Comparison of ENCODE assay signal across 8 cellular contexts in the genomic region with DNA sequence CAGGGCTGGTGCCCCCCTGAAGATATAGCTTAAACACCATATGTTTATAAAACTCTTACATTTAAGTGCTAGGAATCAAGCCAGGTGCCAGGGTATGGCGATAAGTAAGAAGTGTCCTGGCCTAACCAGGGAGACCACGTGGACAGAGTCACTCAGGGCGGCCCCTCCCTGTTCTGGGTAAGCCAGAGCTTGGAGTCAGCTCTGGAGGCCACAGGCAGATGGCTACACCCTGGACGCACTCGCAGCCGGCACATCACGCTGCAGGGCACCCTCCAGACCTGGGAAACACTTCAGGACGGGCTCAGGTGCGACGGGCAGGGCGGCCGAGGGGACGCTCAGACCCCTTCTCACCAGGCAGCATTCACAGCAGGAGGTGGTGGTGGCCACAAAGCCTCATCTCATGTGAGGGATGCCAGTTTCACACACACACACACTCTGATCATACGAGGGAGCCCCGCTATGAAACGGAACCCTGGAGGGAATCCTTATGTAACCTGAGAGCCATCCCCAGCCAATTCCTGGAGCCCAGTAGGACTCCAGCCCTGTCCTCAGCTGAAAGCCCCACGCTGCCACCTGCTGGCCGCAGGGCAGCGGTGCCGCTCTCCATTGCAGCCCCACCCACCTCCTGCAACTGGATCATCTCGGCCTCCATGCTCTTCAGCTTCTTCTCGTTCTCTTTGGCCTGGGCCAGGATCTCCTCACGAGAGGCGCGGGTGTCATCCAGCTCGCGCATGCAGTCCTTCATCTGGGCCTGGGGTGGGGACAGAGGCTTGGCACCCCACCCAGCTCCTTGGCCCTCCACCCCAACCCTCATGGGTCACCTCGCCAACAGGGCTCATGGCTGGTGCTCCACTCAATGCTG. TPM values are rescaled to one million over a fixed set of nuclear protein-coding genes. Genes with fewer than 3 reads are reported as not detected.
A peak's percentile ranks its signal among the peaks of the same experiment; 100 is the strongest.
DNase-seq lines count a peak whose midpoint lies in the region; ATAC-seq, FAIRE-seq and TF ChIP-seq lines count a peak whose summit lies in the region.

No MANE protein-coding gene starts in this region.

- H3K9me3 ChIP-seq in endothelial cell of umbilical vein (replicated peaks; ENCODE audit: control insufficient read depth, insufficient read depth, low read length) = no peaks in the 10 kb centered on the region
- H3K9me3 ChIP-seq in mucosa of rectum (ENCODE audit: control insufficient read depth in 2 of 2, low read length in 2 of 2) = no peaks in the 10 kb centered on the region

- H3K4me1 ChIP-seq in endothelial cell of umbilical vein (ENCODE audit: control insufficient read depth, extremely low read depth, insufficient read depth, low read length) (no peaks in the 10 kb centered on the region), mucosa of rectum (ENCODE audit: control insufficient read depth in 2 of 2, insufficient read depth in 2 of 2, low read length in 2 of 2) (peaks cover 0 to 4% of the 10 kb centered on the region in 2 donors)

- FAIRE-seq in endothelial cell of umbilical vein (lab: Jason Lieb, UNC) = peak; percentile 68

- H3K4me3 ChIP-seq in endothelial cell of umbilical vein (replicated peaks in 1 of 3; ENCODE audit: insufficient read depth in 1 of 3, low read depth in 1 of 3, low read length in 3 of 3) (no peak overlapping the region), mucosa of rectum (ENCODE audit: low read length in 2 of 2) (no peak overlapping the region)

- DNase-seq in AML-193 (lab: John Stamatoyannopoulos, UW) = peak; percentile 47 to 50
- peak; percentile 53 for DNase-seq in HCEC 1CT
- peak; percentile 8 for DNase-seq in NOMO-1 treated with dmso at 0.1 percent for 144 hours (lab: John Stamatoyannopoulos, UW; ENCODE audit: unreplicated experiment)
- DNase-seq in activated CD8-positive, alpha-beta memory T cell treated with anti-CD3 and anti-CD28 coated beads, Interleukin-2, amount 50 U/mL, for 4 hours = peak; percentile 59
- peak; percentile 68 for DNase-seq in endothelial cell of umbilical vein (ENCODE audit: low read depth, low spot score)
- DNase-seq in stimulated activated CD8-positive, alpha-beta memory T cell treated with anti-CD3 and anti-CD28 coated beads, Interleukin-7, amount 100 ng/mL, for 1 hour (ENCODE audit: low read depth in 2 of 2) = peak; percentile 23 to 50

- peak; percentile 41 for TF ChIP-seq POLR2A in endothelial cell of umbilical vein (IDR thresholded peaks at IDR 0.05; ENCODE audit: low read depth, low read length)

- CTCF ChIA-PET in endothelial cell of umbilical vein (lab: Charles Lee) = interaction anchor here (0.9 to 2.7 kb wide), 8 partner anchors 8 to 200 kb away, joined by 3 to 17 read pairs (median 9); a partner anchor contains a TSS

- H3K27ac ChIP-seq in endothelial cell of umbilical vein (ENCODE audit: insufficient read depth, low read depth, low read length) (no peak overlapping the region), mucosa of rectum (ENCODE audit: low read depth in 2 of 2, low read length in 2 of 2) (peak overlapping the region; percentile 38 to 68)

- no peak overlapping the region for H3K4me2 ChIP-seq in endothelial cell of umbilical vein (ENCODE audit: insufficient read depth, low read length)

- intact Hi-C loops in endothelial cell of umbilical vein (cut with micrococcal nuclease) = no loop called here

- H4K20me1 ChIP-seq in endothelial cell of umbilical vein (replicated peaks; ENCODE audit: control insufficient read depth, extremely low read depth, insufficient read depth, low read length) = no peaks in the 10 kb centered on the region

- H3K9ac ChIP-seq in endothelial cell of umbilical vein (replicated peaks; ENCODE audit: extremely low read depth, insufficient read depth, low read length) (no peak overlapping the region), mucosa of rectum (ENCODE audit: low read depth in 1 of 2, low read length in 2 of 2) (peak overlapping the region in 1 of 2 donors; percentile 34)

- no peak for ATAC-seq in GM21717 (IDR thresholded peaks at IDR 0.05; ENCODE audit: unreplicated experiment)

- no peaks in the 10 kb centered on the region for H3K9me1 ChIP-seq in endothelial cell of umbilical vein (replicated peaks; ENCODE audit: control insufficient read depth, extremely low read depth, insufficient read depth, low read length)

- H3K79me2 ChIP-seq in endothelial cell of umbilical vein (ENCODE audit: control insufficient read depth, insufficient read depth, low read length) = peaks cover 4% of the 10 kb centered on the region

- no peaks in the 10 kb centered on the region for H3K27me3 ChIP-seq in endothelial cell of umbilical vein (ENCODE audit: control insufficient read depth in 2 of 2, insufficient read depth in 2 of 2, low read length in 2 of 2)
- no peaks in the 10 kb centered on the region for H3K27me3 ChIP-seq in mucosa of rectum (ENCODE audit: control insufficient read depth in 2 of 2, insufficient read depth in 2 of 2, low read length in 2 of 2)

- peaks cover 64 to 77% of the 10 kb centered on the region in 2 experiments for H3K36me3 ChIP-seq in endothelial cell of umbilical vein (ENCODE audit: control insufficient read depth in 2 of 2, extremely low read depth in 1 of 2, insufficient read depth in 2 of 2, low read length in 2 of 2)
- peaks cover 81 to 85% of the 10 kb centered on the region in 2 donors for H3K36me3 ChIP-seq in mucosa of rectum (ENCODE audit: control insufficient read depth in 2 of 2, insufficient read depth in 2 of 2, low read length in 2 of 2)

- no peak overlapping the region for H2AFZ ChIP-seq in endothelial cell of umbilical vein (ENCODE audit: low read depth, low read length)

- dilution Hi-C loops in endothelial cell of umbilical vein (cut with MboI; ENCODE audit: extremely low pct_ligation_motif_present, low sequenced_read_pairs) = no loop called here

- TF ChIP-seq CTCF in endothelial cell of umbilical vein (IDR thresholded peaks at IDR 0.05; ENCODE audit: extremely low read depth in 1 of 2, insufficient read depth in 1 of 2, low read depth in 1 of 2, low read length in 2 of 2) = peak; percentile 95 to 96

- POLR2A ChIA-PET in endothelial cell of umbilical vein (lab: Charles Lee) = interaction anchor here (0.6 kb wide), 1 partner anchor 83 kb away, joined by 3 read pairs; no protein-coding TSS in a partner anchor

- BruUV-seq in endothelial cell of umbilical vein (replicated peaks; lab: Mats Ljungman, UMichigan) = no TSS peak

TF ChIP-seq in endothelial cell of umbilical vein, 7 proteins besides CTCF, POLR2A, EP300 and RAD21:
- TF ChIP-seq POLR2AphosphoS5 (IDR thresholded peaks at IDR 0.05; ENCODE audit: insufficient read depth, low read depth, low read length) (peak; percentile 8), JUN (IDR thresholded peaks at IDR 0.05; ENCODE audit: borderline replicate concordance, insufficient read depth, insufficient read length, low read depth) (no peak)

RNA-seq across cellular contexts. Expression of a gene that starts 33.4 kb away (rescaled TPM):
- 9.3 and 14.1 TPM in 2 replicates for total RNA-seq in endothelial cell of umbilical vein
- 6.8 and 8.2 TPM in 2 replicates for polyA plus RNA-seq in endothelial cell of umbilical vein
- polyA plus RNA-seq in endothelial cell of umbilical vein (2011; cell fraction: cytosol; rRNA removed) = 9.1 and 9.8 TPM in 2 replicates
- polyA plus RNA-seq in endothelial cell of umbilical vein (2011; cell fraction: nucleus; rRNA removed) = 7.6 and 9.2 TPM in 2 replicates
- polyA plus RNA-seq in endothelial cell of umbilical vein (2012) = 9.8 and 11.8 TPM in 2 replicates
- polyA minus RNA-seq in endothelial cell of umbilical vein = 13.5 and 14.4 TPM in 2 replicates
- polyA minus RNA-seq in endothelial cell of umbilical vein (2011; cell fraction: cytosol; rRNA and poly(A)+ RNA removed) = 1.2 TPM
- polyA minus RNA-seq in endothelial cell of umbilical vein (2011; cell fraction: nucleus; rRNA and poly(A)+ RNA removed) = 1.9 and 3.5 TPM in 2 replicates

RNA-seq across cellular contexts. Expression of a gene that starts 47.0 kb away (rescaled TPM):
- total RNA-seq in endothelial cell of umbilical vein = 37.6 and 41.9 TPM in 2 replicates
- polyA plus RNA-seq in endothelial cell of umbilical vein = 16.9 and 17.8 TPM in 2 replicates
- 24.9 and 26.1 TPM in 2 replicates for polyA plus RNA-seq in endothelial cell of umbilical vein (2011; cell fraction: cytosol; rRNA removed)
- polyA plus RNA-seq in endothelial cell of umbilical vein (2011; cell fraction: nucleus; rRNA removed) = 29.1 and 32.5 TPM in 2 replicates
- polyA plus RNA-seq in endothelial cell of umbilical vein (2012) = 28.6 and 34.8 TPM in 2 replicates
- 40.7 and 43.4 TPM in 2 replicates for polyA minus RNA-seq in endothelial cell of umbilical vein
- 9.3 TPM for polyA minus RNA-seq in endothelial cell of umbilical vein (2011; cell fraction: cytosol; rRNA and poly(A)+ RNA removed)
- polyA minus RNA-seq in endothelial cell of umbilical vein (2011; cell fraction: nucleus; rRNA and poly(A)+ RNA removed) = 11.7 and 14.2 TPM in 2 replicates

Comparison
In these comparisons a context has a peak if more than half of its experiments do, and no peak if none do; other contexts are left out.
1. DNase-seq: peak in every context shown above with its lines; median percentile 68 in endothelial cell of umbilical vein; 59 in activated CD8-positive, alpha-beta memory T cell treated with anti-CD3 and anti-CD28 coated beads, Interleukin-2, amount 50 U/mL, for 4 hours; 53 in HCEC 1CT; 48 in AML-193; 36 in stimulated activated CD8-positive, alpha-beta memory T cell treated with anti-CD3 and anti-CD28 coated beads, Interleukin-7, amount 100 ng/mL, for 1 hour; 8 in NOMO-1 treated with dmso at 0.1 percent for 144 hours.